Comparison of ENCODE assay signal across 32 cellular contexts in the genomic region with DNA sequence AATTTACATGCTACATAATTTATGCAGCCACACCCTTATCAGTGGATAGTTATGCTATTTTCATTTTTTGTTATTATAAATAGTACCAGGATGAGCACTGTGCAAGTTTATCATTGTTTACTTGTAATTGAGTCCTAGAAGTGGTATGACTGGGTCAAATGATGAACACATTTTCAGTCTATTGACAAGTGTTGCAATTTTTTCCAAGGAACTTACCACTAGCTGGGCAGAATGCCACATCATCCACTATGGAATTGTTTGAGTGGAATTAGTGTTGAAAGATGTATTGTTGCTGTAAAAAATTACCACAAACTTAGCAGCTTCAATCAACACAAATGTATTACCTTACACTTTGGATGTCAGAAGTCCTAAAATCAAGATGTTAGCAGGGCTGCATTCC. TPM values are rescaled to one million over a fixed set of nuclear protein-coding genes. Genes with fewer than 3 reads are reported as not detected.
A peak's percentile ranks its signal among the peaks of the same experiment; 100 is the strongest.
DNase-seq lines count a peak whose midpoint lies in the region; TF ChIP-seq lines count a peak whose summit lies in the region.
"Had no signal": no experiment of that assay in that cellular context is flagged by ENCODE, and none has a peak within 500 bp of the region (broad histone marks: within the 10 kb centered on the region; RNA-seq: fewer than 3 reads in every experiment).

No MANE protein-coding gene starts in this region.

- no peak overlapping the region for H3K4me3 ChIP-seq in AG10803 (ENCODE audit: low read length)
- H3K4me3 ChIP-seq in MG63: no peak overlapping the region
- H3K4me3 ChIP-seq in mammary epithelial cell (replicated peaks in 1 of 3; ENCODE audit: insufficient read depth in 1 of 3, low read depth in 2 of 3, low read length in 3 of 3): no peak overlapping the region
- no peak overlapping the region for H3K4me3 ChIP-seq in fibroblast of the aortic adventitia (ENCODE audit: low read depth, low read length)
- H3K4me3 ChIP-seq: HAP-1, left lung had no signal

- BruUV-seq in mammary epithelial cell (replicated peaks; lab: Mats Ljungman, UMichigan): no TSS peak

- H3K4me1 ChIP-seq in mammary epithelial cell (ENCODE audit: insufficient read depth, low read length): peaks cover 14% of the 10 kb centered on the region
- H3K4me1 ChIP-seq: BE2C, left lung had no signal

- H3K79me2 ChIP-seq in mammary epithelial cell (ENCODE audit: insufficient read depth, low read length): no peaks in the 10 kb centered on the region

- H3K4me2 ChIP-seq in mammary epithelial cell (ENCODE audit: insufficient read depth, low read depth, low read length): no peak overlapping the region

- intact Hi-C loops in mammary epithelial cell (cut with micrococcal nuclease): no loop called here

- CTCF ChIA-PET in mammary epithelial cell (lab: Charles Lee; ENCODE audit: low non-redundant PET): no interaction called here

- dilution Hi-C loops in mammary epithelial cell (cut with HindIII; ENCODE audit: low sequenced_read_pairs): no loop called here

- H3K9me3 ChIP-seq in MG63: peaks cover 3% of the 10 kb centered on the region; the same call in 1 of the 2 replicates
- H3K9me3 ChIP-seq in mammary epithelial cell (replicated peaks; ENCODE audit: insufficient read depth, low read length): no peaks in the 10 kb centered on the region
- H3K9me3 ChIP-seq: BE2C, HAP-1, left lung, neutrophil had no signal

- H3K36me3 ChIP-seq in MG63: no peaks in the 10 kb centered on the region
- H3K36me3 ChIP-seq in mammary epithelial cell (ENCODE audit: insufficient read depth, low read length): no peaks in the 10 kb centered on the region
- H3K36me3 ChIP-seq: BE2C, HAP-1, left lung, neutrophil had no signal

- TF ChIP-seq CTCF in AG10803 (conservative IDR thresholded peaks at IDR 0.05; ENCODE audit: low read length) (no peak), mammary epithelial cell (conservative IDR thresholded peaks at IDR 0.05 in 1 of 2, IDR thresholded peaks at IDR 0.05 in 1 of 2; ENCODE audit: extremely low read depth in 1 of 2, insufficient read depth in 1 of 2, low read depth in 1 of 2, low read length in 2 of 2) (no peak), fibroblast of the aortic adventitia (IDR thresholded peaks at IDR 0.05; ENCODE audit: insufficient read depth, low read length) (no peak)

- no peak overlapping the region for H2AFZ ChIP-seq in mammary epithelial cell (ENCODE audit: low read depth, low read length)

- in situ Hi-C loops in mammary epithelial cell (cut with MboI; ENCODE audit: low sequenced_read_pairs in 2 of 2): loop anchor here (25.0 kb wide), 2 partner anchors 106 to 331 kb away; no protein-coding TSS in a partner anchor

- H4K20me1 ChIP-seq in mammary epithelial cell (ENCODE audit: insufficient read depth, low read length): no peaks in the 10 kb centered on the region

- no peak overlapping the region for H3K9ac ChIP-seq in mammary epithelial cell (ENCODE audit: insufficient read depth, low read length)

- DNase-seq in AG10803 (ENCODE audit: low read depth) (peak; percentile 13), MG63 (peak; percentile 45), mammary epithelial cell (peak; percentile 37), fibroblast of the aortic adventitia (ENCODE audit: low read depth) (peak; percentile 61), NAMALWA (ENCODE audit: low spot score) (no peak), activated gamma-delta T cell treated with Interleukin-2 at 50 U/mL for 16 hours (no peak), CD1c-positive myeloid dendritic cell (ENCODE audit: extremely low spot score) (no peak)
- no peak for DNase-seq in stimulated activated CD4-positive, alpha-beta T cell treated with anti-CD3 and anti-CD28 coated beads, Interleukin-15, amount 100 ng/mL, for 24 hours
- DNase-seq: activated CD4-positive, alpha-beta T cell treated with anti-CD3 and anti-CD28 coated beads, Interleukin-2, amount 10 ng/mL, durations not matched to agents 24 days and 14 days; activated gamma-delta T cell; activated T-cell treated with anti-CD3 and anti-CD28 coated beads, Interleukin-2, amount 50 U/mL, for 1 hour; BE2C; DMS153; effector memory CD4-positive, alpha-beta T cell; erythroblast; hypothalamus; left lung; MM.1S; NCI-H1417; NCI-H2081; NCI-H510A; small intestine; stimulated activated CD4-positive, alpha-beta T cell treated with anti-CD3 and anti-CD28 coated beads, Interleukin-1b, Interleukin-23, amount 100 ng/mL, for 48 hours had no signal

- H3K27me3 ChIP-seq in MG63 (no peaks in the 10 kb centered on the region), mammary epithelial cell (ENCODE audit: insufficient read depth, low read length) (no peaks in the 10 kb centered on the region)
- H3K27me3 ChIP-seq: BE2C, left lung, neutrophil had no signal

- H3K27ac ChIP-seq in mammary epithelial cell (ENCODE audit: insufficient read depth, low read depth, low read length): no peak overlapping the region
- H3K27ac ChIP-seq: left lung, neutrophil had no signal

RNA-seq across cellular contexts. Expression of a gene that starts 38.1 kb away (rescaled TPM):
- not detected in 2 replicates for total RNA-seq in MG63 (2014; rRNA removed; shearing (Covaris generic); ENCODE audit: low replicate concordance)
- not detected for total RNA-seq in mammary epithelial cell
- not detected for polyA plus RNA-seq in mammary epithelial cell
- not detected for polyA minus RNA-seq in mammary epithelial cell
- under 0.01 TPM in 1 of 2 replicates, not detected in the other for total RNA-seq in fibroblast of the aortic adventitia (ENCODE audit: low replicate concordance)
- total RNA-seq: A673; activated CD4-positive, alpha-beta T cell treated with anti-CD3 and anti-CD28 coated beads, Interleukin-2, amount 10 ng/mL, durations not matched to agents 24 days and 14 days; activated CD8-positive, alpha-beta memory T cell treated with anti-CD3 and anti-CD28 coated beads for 36 hours; HT-29; left lung; mesenteric fat pad; OCI-LY7; pulmonary artery endothelial cell; Right ventricle myocardium inferior had no signal
- polyA plus RNA-seq: small intestine had no signal

RNA-seq across cellular contexts. Expression of a gene that starts 45.4 kb away (rescaled TPM):
- 0.79 and 2.2 TPM in 2 replicates for total RNA-seq in MG63 (2014; rRNA removed; shearing (Covaris generic); ENCODE audit: low replicate concordance)
- total RNA-seq in mammary epithelial cell (10 to 100 TPM in 1 of 2 donors, 1 to 10 TPM in 1; 1.3 to 14.1 TPM), fibroblast of the aortic adventitia (ENCODE audit: low replicate concordance) (0.82 and 2.7 TPM in 2 replicates)
- 9.4 TPM for polyA plus RNA-seq in mammary epithelial cell
- polyA minus RNA-seq in mammary epithelial cell: 8.7 TPM
- total RNA-seq: A673; activated CD4-positive, alpha-beta T cell treated with anti-CD3 and anti-CD28 coated beads, Interleukin-2, amount 10 ng/mL, durations not matched to agents 24 days and 14 days; activated CD8-positive, alpha-beta memory T cell treated with anti-CD3 and anti-CD28 coated beads for 36 hours; mesenteric fat pad; OCI-LY7; pulmonary artery endothelial cell; Right ventricle myocardium inferior had no signal
- polyA plus RNA-seq: small intestine had no signal

Comparison
In these comparisons a context has a peak if more than half of its experiments do, and no peak if none do; other contexts are left out.
1. DNase-seq: peak in AG10803 (single experiment), MG63 (single experiment), mammary epithelial cell (single experiment) and fibroblast of the aortic adventitia (single experiment); none in NAMALWA (single experiment), stimulated activated CD4-positive, alpha-beta T cell treated with anti-CD3 and anti-CD28 coated beads, Interleukin-15, amount 100 ng/mL, for 24 hours (single experiment), activated gamma-delta T cell treated with Interleukin-2 at 50 U/mL for 16 hours (single experiment) and CD1c-positive myeloid dendritic cell (single experiment).